In the genomic region with DNA sequence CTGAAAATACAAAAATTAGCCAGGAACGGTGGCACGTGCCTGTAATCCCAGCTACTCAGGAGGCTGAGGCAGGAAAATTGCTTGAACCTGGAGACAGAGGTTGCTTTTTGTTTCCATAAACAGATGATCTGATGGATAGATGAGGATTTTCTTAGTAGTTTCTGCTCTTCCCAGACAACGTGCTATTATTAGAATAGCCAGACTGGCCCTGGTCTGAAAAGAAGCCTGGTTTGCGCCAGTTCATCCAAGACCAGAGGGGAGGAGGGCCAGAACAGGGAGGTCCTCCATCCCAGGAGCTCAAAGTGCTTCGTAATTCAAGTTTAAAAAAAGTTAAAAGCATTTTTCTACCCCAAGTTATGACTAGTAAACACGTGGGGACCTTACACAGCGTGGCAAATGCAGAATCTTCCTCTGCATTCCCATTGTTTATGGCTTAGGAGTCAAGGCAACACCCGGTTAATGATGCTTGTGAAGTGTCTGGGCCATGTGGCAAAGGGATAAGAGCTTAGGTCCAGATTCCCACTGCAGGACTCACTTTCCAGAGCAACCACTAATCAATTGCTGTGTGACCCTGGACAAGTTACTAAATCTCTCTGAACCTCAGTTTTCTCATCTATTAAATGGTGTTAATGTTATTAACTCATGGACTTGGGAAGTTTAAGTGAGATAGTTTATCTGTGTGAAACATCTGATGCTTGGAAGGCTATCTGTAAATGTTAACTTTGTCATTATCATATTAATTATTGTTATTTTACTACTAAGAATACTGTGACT, we compare ENCODE assay signal across 30 cellular contexts.
DNase-seq lines count a peak whose midpoint lies in the region; ATAC-seq and TF ChIP-seq lines count a peak whose summit lies in the region.
"Had no signal": no experiment of that assay in that cellular context is flagged by ENCODE, and none has a peak within 500 bp of the region (broad histone marks: within the 10 kb centered on the region; RNA-seq: fewer than 3 reads in every experiment).

No MANE protein-coding gene starts in this region.

- no peaks in the 10 kb centered on the region for H3K9me3 ChIP-seq in psoas muscle
- H3K9me3 ChIP-seq: Caco-2, esophagus squamous epithelium, gastrocnemius medialis, Peyer's patch, stomach, transverse colon had no signal

- H3K27ac ChIP-seq in KMS-11: peak overlapping the region; percentile 79
- peak overlapping the region; percentile 4 for H3K27ac ChIP-seq in psoas muscle
- H3K27ac ChIP-seq: esophagus squamous epithelium, gastrocnemius medialis, Peyer's patch, transverse colon had no signal

- intact Hi-C loops in psoas muscle (cut with DNase I): no loop called here

- H3K9ac ChIP-seq in KMS-11: peak overlapping the region; percentile 11; the same call in 1 of the 2 replicates

- H3K4me3 ChIP-seq in KMS-11 (IDR thresholded peaks at IDR 0.05; ENCODE audit: insufficient read depth, low read depth, low read length) (no peak overlapping the region), psoas muscle (no peak overlapping the region)
- H3K4me3 ChIP-seq: esophagus squamous epithelium, gastrocnemius medialis, Peyer's patch, stomach, transverse colon had no signal

- WGBS in psoas muscle, 3 donors: 75 to 84% (median 76%) methylated on average over 8 of the region's 8 CpGs

- H3K4me2 ChIP-seq in KMS-11: peak overlapping the region; percentile 79; the same call in 1 of the 2 replicates

- peaks cover 14% of the 10 kb centered on the region; the same call in 1 of the 2 replicates for H3K79me2 ChIP-seq in KMS-11 (ENCODE audit: insufficient read depth, low read depth)

- peaks cover 85% of the 10 kb centered on the region for H3K4me1 ChIP-seq in KMS-11 (ENCODE audit: low read depth, poor library complexity, severe bottlenecking)
- H3K4me1 ChIP-seq in psoas muscle: peaks cover 53% of the 10 kb centered on the region

- H3K27me3 ChIP-seq in KMS-11 (ENCODE audit: insufficient read depth, low read depth) (no peaks in the 10 kb centered on the region), psoas muscle (ENCODE audit: insufficient read depth in 3 of 3, low read length in 2 of 3) (no peaks in the 10 kb centered on the region)
- H3K27me3 ChIP-seq: esophagus squamous epithelium, gastrocnemius medialis, Peyer's patch, stomach, transverse colon had no signal

- ATAC-seq in SK-N-SH treated with all-trans-retinoic acid at 6 μM for 48 hours: no peak
- no peak for ATAC-seq in psoas muscle
- ATAC-seq: activated CD4-positive, CD25-positive, alpha-beta regulatory T cell treated with anti-CD3 and anti-CD28 coated beads, Interleukin-2, amount 50 U/mL, for 24 hours; gastrocnemius medialis; left lobe of liver; T-cell had no signal

- no peaks in the 10 kb centered on the region for H3K36me3 ChIP-seq in KMS-11 (ENCODE audit: insufficient read depth)
- no peaks in the 10 kb centered on the region for H3K36me3 ChIP-seq in psoas muscle (ENCODE audit: insufficient read depth in 1 of 2, low read depth in 1 of 2)
- H3K36me3 ChIP-seq: esophagus squamous epithelium, gastrocnemius medialis, Peyer's patch, stomach, transverse colon had no signal

- TF ChIP-seq CTCF in KMS-11 (conservative IDR thresholded peaks at IDR 0.05; ENCODE audit: low read depth, low read length): no peak
- TF ChIP-seq CTCF in psoas muscle (IDR thresholded peaks at IDR 0.05): no peak

- H4K20me1 ChIP-seq in KMS-11 (ENCODE audit: insufficient read depth): no peaks in the 10 kb centered on the region

- no peak overlapping the region for H2AFZ ChIP-seq in KMS-11 (ENCODE audit: low read depth)

- DNase-seq in left kidney (ENCODE audit: low read depth, low spot score): peak; percentile 76
- DNase-seq in psoas muscle: no peak
- DNase-seq in dedifferentiated amniotic fluid mesenchymal stem cell (ENCODE audit: extremely low spot score): no peak
- DNase-seq in SKM-1 treated with dmso at 0.1 percent for 144 hours (lab: John Stamatoyannopoulos, UW; ENCODE audit: unreplicated experiment): no peak
- no peak for DNase-seq in activated CD4-positive, alpha-beta T cell treated with anti-CD3 and anti-CD28 coated beads for 4 hours
- DNase-seq: activated CD4-positive, alpha-beta memory T cell treated with anti-CD3 and anti-CD28 coated beads for 36 hours; C1 segment of cervical spinal cord; Caco-2; central memory CD4-positive, alpha-beta T cell; dermis blood vessel endothelial cell; DMS79; esophagus squamous epithelium; gastrocnemius medialis; GF-D8; hippocampal formation; immature natural killer cell; KBM-7; mesendoderm; NCI-H1417 treated with DMSO at 0.1 percent for 48 hours; NCI-H510A; Peyer's patch; SIG-M5; stimulated activated CD4-positive, alpha-beta T cell treated with anti-CD3 and anti-CD28 coated beads, Interleukin-2, amount 100 ng/mL, for 24 hours; stomach; T-cell had no signal

TF ChIP-seq in SK-N-SH treated with all-trans-retinoic acid at 6 μM for 48 hours, 23 proteins besides CTCF, POLR2A, EP300 and RAD21 (continues in another document):
- TF ChIP-seq CSDC2 (CRISPR knock-in tag; IDR thresholded peaks at IDR 0.05) (no peak), TCF4 (CRISPR knock-in tag; IDR thresholded peaks at IDR 0.05; ENCODE audit: borderline replicate concordance) (peak; percentile 16; the same call in 1 of the 2 replicates), PPARA (CRISPR knock-in tag; IDR thresholded peaks at IDR 0.05; ENCODE audit: borderline replicate concordance) (no peak), ZNF565 (CRISPR knock-in tag; conservative IDR thresholded peaks at IDR 0.05; ENCODE audit: low read depth) (no peak), CSRNP3 (CRISPR knock-in tag; IDR thresholded peaks at IDR 0.05) (0 out of 2 replicates have a peak, but pooled peaks have one; percentile 27), BACH2 (CRISPR knock-in tag; IDR thresholded peaks at IDR 0.05; ENCODE audit: borderline replicate concordance) (no peak), SNAI2 (CRISPR knock-in tag; IDR thresholded peaks at IDR 0.05) (no peak), ZFP3 (CRISPR knock-in tag; IDR thresholded peaks at IDR 0.05) (0 out of 2 replicates have a peak, but pooled peaks have one; percentile 28), OSR1 (CRISPR knock-in tag; IDR thresholded peaks at IDR 0.05) (no peak), ESRRG (CRISPR knock-in tag; IDR thresholded peaks at IDR 0.05) (no peak), ISL1 (CRISPR knock-in tag; IDR thresholded peaks at IDR 0.05) (no peak), ZFP30 (CRISPR knock-in tag; IDR thresholded peaks at IDR 0.05) (no peak), ZNF70 (CRISPR knock-in tag; IDR thresholded peaks at IDR 0.05) (no peak), CREB5 (CRISPR knock-in tag; IDR thresholded peaks at IDR 0.05; ENCODE audit: low read depth) (no peak), ARNTL (CRISPR knock-in tag; IDR thresholded peaks at IDR 0.05; ENCODE audit: borderline replicate concordance, low read depth) (no peak), ZC3H10 (CRISPR knock-in tag; IDR thresholded peaks at IDR 0.05) (no peak)
- TF ChIP-seq, protein P1, sequence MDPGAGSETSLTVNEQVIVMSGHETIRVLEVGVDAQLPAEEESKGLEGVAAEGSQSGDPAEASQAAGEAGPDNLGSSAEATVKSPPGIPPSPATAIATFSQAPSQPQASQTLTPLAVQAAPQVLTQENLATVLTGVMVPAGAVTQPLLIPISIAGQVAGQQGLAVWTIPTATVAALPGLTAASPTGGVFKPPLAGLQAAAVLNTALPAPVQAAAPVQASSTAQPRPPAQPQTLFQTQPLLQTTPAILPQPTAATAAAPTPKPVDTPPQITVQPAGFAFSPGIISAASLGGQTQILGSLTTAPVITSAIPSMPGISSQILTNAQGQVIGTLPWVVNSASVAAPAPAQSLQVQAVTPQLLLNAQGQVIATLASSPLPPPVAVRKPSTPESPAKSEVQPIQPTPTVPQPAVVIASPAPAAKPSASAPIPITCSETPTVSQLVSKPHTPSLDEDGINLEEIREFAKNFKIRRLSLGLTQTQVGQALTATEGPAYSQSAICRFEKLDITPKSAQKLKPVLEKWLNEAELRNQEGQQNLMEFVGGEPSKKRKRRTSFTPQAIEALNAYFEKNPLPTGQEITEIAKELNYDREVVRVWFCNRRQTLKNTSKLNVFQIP (CRISPR knock-in tag; IDR thresholded peaks at IDR 0.05; ENCODE audit: borderline replicate concordance, low read depth): no peak
